In the genomic region with DNA sequence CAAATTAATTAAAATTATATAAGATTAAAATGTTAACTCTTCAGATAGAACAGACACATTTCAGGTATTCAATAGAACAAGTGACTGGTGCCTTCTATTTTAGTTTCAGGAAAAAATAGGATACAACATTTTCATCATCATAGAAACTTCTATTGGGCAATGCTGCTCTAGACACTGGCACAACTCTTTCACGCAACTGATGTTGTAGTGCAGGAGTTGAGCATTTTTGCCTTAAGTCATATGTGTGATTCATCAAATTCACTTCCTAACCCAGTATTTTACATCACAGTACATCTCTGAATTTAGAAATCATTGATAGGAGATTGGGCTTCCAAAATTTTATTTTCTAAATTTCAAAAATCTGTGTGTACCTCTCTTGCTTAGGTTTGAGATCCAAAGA, we compare ENCODE assay signal across 1 cellular context.
TF ChIP-seq lines count a peak whose summit lies in the region.

No MANE protein-coding gene starts in this region.

TF ChIP-seq in SK-N-SH, 30 proteins besides CTCF, POLR2A, EP300 and RAD21 (continued from another document):
- no peak for TF ChIP-seq REST (IDR thresholded peaks at IDR 0.05; ENCODE audit: low read depth, low read length)
